Comparison of ENCODE assay signal across 13 cellular contexts in genomic region chr4:135601351-135601750, GRCh38.
DNase-seq lines count a peak whose midpoint lies in the region; ATAC-seq and TF ChIP-seq lines count a peak whose summit lies in the region.
"Had no signal": no experiment of that assay in that cellular context is flagged by ENCODE, and none has a peak within 500 bp of the region (broad histone marks: within the 10 kb centered on the region; RNA-seq: fewer than 3 reads in every experiment).

No MANE protein-coding gene starts in this region.

- no peaks in the 10 kb centered on the region for H3K79me2 ChIP-seq in PC-9 (ENCODE audit: low read depth)

- H3K4me3 ChIP-seq in PC-9 (no peak overlapping the region), epithelial cell of esophagus (ENCODE audit: low read length) (no peak overlapping the region), sigmoid colon (no peak overlapping the region)

- TF ChIP-seq CTCF in PC-9 (conservative IDR thresholded peaks at IDR 0.05) (no peak), epithelial cell of esophagus (IDR thresholded peaks at IDR 0.05; ENCODE audit: insufficient read depth, low read depth, low read length, missing control alignments) (no peak), sigmoid colon (IDR thresholded peaks at IDR 0.05) (no peak)

- H3K9me3 ChIP-seq in PC-9 (ENCODE audit: insufficient read depth, low read depth) (no peaks in the 10 kb centered on the region), sigmoid colon (peaks cover 0 to 3% (median 1%) of the 10 kb centered on the region in 4 donors)

- H3K27ac ChIP-seq in PC-9 = no peak overlapping the region
- H3K27ac ChIP-seq in sigmoid colon = no peak overlapping the region

- H3K36me3 ChIP-seq in PC-9 (ENCODE audit: low read depth) (no peaks in the 10 kb centered on the region), sigmoid colon (no peaks in the 10 kb centered on the region)

- CTCF ChIA-PET in PC-9 (lab: Charles Lee) = interaction anchor here (0.6 kb wide), 1 partner anchor 55 kb away, joined by 5 read pairs; no protein-coding TSS in a partner anchor

- no peak for ATAC-seq in HG02973 (IDR thresholded peaks at IDR 0.05; ENCODE audit: unreplicated experiment)

- DNase-seq in HT-29 (ENCODE audit: low spot score) = peak; percentile 22
- peak; percentile 25 to 78 for DNase-seq in PC-9
- peak; percentile 8 for DNase-seq in epithelial cell of esophagus (ENCODE audit: low read depth)
- DNase-seq in SIG-M5 treated with dmso at 0.1 percent for 504 hours (lab: John Stamatoyannopoulos, UW; ENCODE audit: unreplicated experiment) = no peak
- no peak for DNase-seq in sigmoid colon
- DNase-seq: C1 segment of cervical spinal cord; CD4-positive, alpha-beta memory T cell; DMS53; DMS79 treated with DMSO at 0.1 percent for 48 hours; GF-D8; GOT3; HCEC 1CT had no signal

- H3K4me1 ChIP-seq in PC-9 (replicated peaks; ENCODE audit: insufficient read depth) = peaks cover 11% of the 10 kb centered on the region; the same call in 1 of the 2 replicates
- H3K4me1 ChIP-seq in sigmoid colon = no peaks in the 10 kb centered on the region

- no peaks in the 10 kb centered on the region for H3K9me2 ChIP-seq in PC-9 (ENCODE audit: insufficient read depth)

- no peak for TF ChIP-seq POLR2A in sigmoid colon (IDR thresholded peaks at IDR 0.05)

- no peaks in the 10 kb centered on the region for H4K20me1 ChIP-seq in PC-9 (ENCODE audit: insufficient read depth)

- BruUV-seq in PC-9 (replicated peaks; lab: Mats Ljungman, UMichigan) = no TSS peak

- POLR2A ChIA-PET in PC-9 (lab: Charles Lee; ENCODE audit: unreplicated experiment) = no interaction called here

- no peaks in the 10 kb centered on the region for H3K27me3 ChIP-seq in PC-9 (ENCODE audit: insufficient read depth, low read depth)
- no peaks in the 10 kb centered on the region for H3K27me3 ChIP-seq in sigmoid colon

- H3F3A ChIP-seq in PC-9 (ENCODE audit: insufficient read depth, low read depth) = no peaks in the 10 kb centered on the region

- no peak overlapping the region for H2AFZ ChIP-seq in PC-9

- H3K4me2 ChIP-seq in PC-9 = no peak overlapping the region

- intact Hi-C loops in PC-9 (cut with micrococcal nuclease; ENCODE audit: unreplicated experiment) = loop anchor here (1.0 kb wide), 1 partner anchor 263 kb away; no protein-coding TSS in a partner anchor
- intact Hi-C loops in sigmoid colon (cut with DNase I) = no loop called here

- 39 to 68% methylated on average over 1 of the region's 1 CpG for WGBS in sigmoid colon, 2 donors

- TF ChIP-seq EP300 in sigmoid colon (IDR thresholded peaks at IDR 0.05) = no peak

Comparison
In these comparisons a context has a peak if more than half of its experiments do, and no peak if none do; other contexts are left out.
1. DNase-seq: peak in HT-29 (single experiment), PC-9 (2 of 2) and epithelial cell of esophagus (single experiment); none in SIG-M5 treated with dmso at 0.1 percent for 504 hours (single experiment) and sigmoid colon (single experiment).